Comparison of ENCODE assay signal across 8 cellular contexts in the genomic region with DNA sequence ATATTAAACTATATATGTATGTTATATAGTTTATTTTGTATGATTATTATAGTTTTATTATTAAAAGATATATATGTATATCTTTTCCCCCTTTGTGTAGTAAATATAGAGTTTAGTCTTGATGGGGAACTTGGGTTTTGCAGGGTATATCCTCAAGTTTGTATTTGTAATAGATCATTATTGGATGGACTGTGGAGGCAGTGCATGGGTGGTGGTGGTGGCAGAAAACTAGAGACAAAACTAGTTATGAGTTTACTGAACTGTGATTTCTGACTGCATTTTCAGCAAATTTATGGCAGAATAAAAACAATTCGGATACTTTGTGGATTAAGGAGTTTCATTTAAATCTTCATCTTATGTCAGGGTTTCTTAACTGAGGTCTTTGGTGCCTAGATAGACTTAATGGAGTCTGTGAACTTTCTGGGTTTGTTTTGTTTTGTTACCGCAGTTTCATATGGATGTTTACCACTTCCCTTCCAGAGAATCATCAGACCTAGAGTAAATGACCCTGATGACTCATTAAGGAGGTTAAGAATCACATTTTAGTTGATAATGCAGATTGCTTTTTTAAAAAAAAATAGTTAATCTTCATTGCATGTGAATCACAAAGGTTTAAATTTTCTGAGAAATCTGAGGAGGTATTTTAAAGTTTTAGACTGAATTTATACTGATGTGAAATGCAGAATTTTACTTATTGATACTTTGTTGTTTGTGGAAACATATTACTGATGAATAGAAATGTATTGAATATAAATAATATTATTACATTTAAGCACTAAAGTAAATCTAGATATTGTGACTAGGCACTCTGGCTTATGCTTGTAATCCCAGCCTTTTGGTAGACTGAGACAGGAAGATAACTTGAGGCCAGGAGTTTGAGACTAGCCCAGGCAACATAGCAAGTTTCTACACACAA. TPM values are rescaled to one million over a fixed set of nuclear protein-coding genes. Genes with fewer than 3 reads are reported as not detected.
DNase-seq lines count a peak whose midpoint lies in the region; ATAC-seq, FAIRE-seq and TF ChIP-seq lines count a peak whose summit lies in the region.

No MANE protein-coding gene starts in this region.

- no peaks in the 10 kb centered on the region for H3K4me1 ChIP-seq in breast epithelium
- H3K4me1 ChIP-seq in keratinocyte (ENCODE audit: control insufficient read depth, extremely low read depth, insufficient read depth, low read length) = peaks cover 8% of the 10 kb centered on the region

- dilution Hi-C loops in keratinocyte (cut with MboI; ENCODE audit: extremely low pct_ligation_motif_present, low sequenced_read_pairs) = no loop called here

- H3K27me3 Mint-ChIP-seq in MCF 10A (ENCODE audit: insufficient read depth, unreplicated experiment) = no peaks in the 10 kb centered on the region

- H3K9me3 ChIP-seq in breast epithelium (no peaks in the 10 kb centered on the region), keratinocyte (ENCODE audit: control insufficient read depth, low read depth, low read length) (no peaks in the 10 kb centered on the region)

- DNase-seq in MCF 10A (ENCODE audit: unreplicated experiment) (peak; percentile 46), breast epithelium (ENCODE audit: low spot score in 2 of 2) (no peak), SIG-M5 treated with dmso at 0.1 percent for 504 hours (lab: John Stamatoyannopoulos, UW; ENCODE audit: unreplicated experiment) (peak; percentile 44), keratinocyte (ENCODE audit: low read depth, low spot score) (no peak), posterior cingulate gyrus (no peak), NCI-H82 treated with DMSO at 0.1 percent for 48 hours (lab: John Stamatoyannopoulos, UW; ENCODE audit: unreplicated experiment) (no peak)
- DNase-seq in effector CD8-positive, alpha-beta T cell (lab: John Stamatoyannopoulos, UW) = no peak

- BruUV-seq in MCF 10A (replicated peaks; lab: Mats Ljungman, UMichigan) = no TSS peak

- H3K36me3 ChIP-seq in breast epithelium (no peaks in the 10 kb centered on the region), keratinocyte (ENCODE audit: control insufficient read depth in 2 of 2, extremely low read depth in 1 of 2, insufficient read depth in 2 of 2, low read length in 2 of 2) (peaks cover 0 to 1% of the 10 kb centered on the region in 2 experiments)

- H3K9me3 Mint-ChIP-seq in MCF 10A (ENCODE audit: unreplicated experiment) = no peaks in the 10 kb centered on the region

- H3K4me3 ChIP-seq in breast epithelium = no peak overlapping the region
- H3K4me3 ChIP-seq in keratinocyte (ENCODE audit: control insufficient read depth in 2 of 3, extremely low read depth in 1 of 3, insufficient read depth in 2 of 3, low read depth in 1 of 3, low read length in 3 of 3) = no peak overlapping the region

- POLR2A ChIA-PET in MCF 10A (lab: Yijun Ruan, JAX) = interaction anchor here (0.8 to 2.0 kb wide), 4 partner anchors 10 to 80 kb away, joined by 3 to 9 read pairs (median 4); no protein-coding TSS in a partner anchor

- peaks cover 2% of the 10 kb centered on the region for H3K36me3 Mint-ChIP-seq in MCF 10A (ENCODE audit: insufficient read depth, unreplicated experiment)

- H3K79me2 ChIP-seq in keratinocyte (ENCODE audit: control insufficient read depth, insufficient read depth, low read length) = peaks cover 77% of the 10 kb centered on the region

- no peak overlapping the region for H3K4me2 ChIP-seq in keratinocyte (ENCODE audit: control insufficient read depth, extremely low read depth, insufficient read depth, low read depth, low read length)

- peak overlapping the region; percentile 71 for H3K27ac Mint-ChIP-seq in MCF 10A (ENCODE audit: low read depth, unreplicated experiment)

- H4K20me1 ChIP-seq in keratinocyte (ENCODE audit: control insufficient read depth, extremely low read depth, insufficient read depth, low read length) = no peaks in the 10 kb centered on the region

- H2AFZ ChIP-seq in keratinocyte (ENCODE audit: control insufficient read depth, low read length) = no peak overlapping the region

- CTCF ChIA-PET in MCF 10A (lab: Yijun Ruan, JAX) = no interaction called here

- peaks cover 38% of the 10 kb centered on the region for H3K4me1 Mint-ChIP-seq in MCF 10A (ENCODE audit: insufficient read depth, unreplicated experiment)

- no peaks in the 10 kb centered on the region for H3K27me3 ChIP-seq in breast epithelium
- H3K27me3 ChIP-seq in keratinocyte (ENCODE audit: control insufficient read depth, extremely low read depth, insufficient read depth, low read length) = no peaks in the 10 kb centered on the region

- H3K9me1 ChIP-seq in keratinocyte (ENCODE audit: control insufficient read depth, extremely low read depth, insufficient read depth, low read length) = no peaks in the 10 kb centered on the region

- ATAC-seq in HG03060 (IDR thresholded peaks at IDR 0.05; ENCODE audit: low read depth, unreplicated experiment) = peak; percentile 88

- intact Hi-C loops in MCF 10A (cut with micrococcal nuclease) (no loop called here), breast epithelium (cut with DNase I; ENCODE audit: low total_unique reads) (no loop called here), posterior cingulate gyrus (cut with DNase I) (no loop called here)

- peak overlapping the region; percentile 4 for H3K4me3 Mint-ChIP-seq in MCF 10A (ENCODE audit: unreplicated experiment)

- no peak overlapping the region for H3K9ac ChIP-seq in keratinocyte (ENCODE audit: control insufficient read depth, extremely low read depth, insufficient read depth, low read length)

- FAIRE-seq in keratinocyte (lab: Jason Lieb, UNC) = no peak

- no peak for TF ChIP-seq POLR2A in breast epithelium (IDR thresholded peaks at IDR 0.05)

- H3K27ac ChIP-seq in breast epithelium (no peak overlapping the region), keratinocyte (ENCODE audit: control insufficient read depth, insufficient read depth, low read length) (peak overlapping the region; percentile 23)

- TF ChIP-seq CTCF in MCF 10A (IDR thresholded peaks at IDR 0.05; ENCODE audit: unreplicated experiment) (no peak), breast epithelium (IDR thresholded peaks at IDR 0.05) (no peak), keratinocyte (optimal IDR thresholded peaks at IDR 0.05 in 1 of 3, IDR thresholded peaks at IDR 0.05 in 1 of 3, conservative IDR thresholded peaks at IDR 0.05 in 1 of 3; ENCODE audit: extremely low read depth in 1 of 3, insufficient read depth in 2 of 3, low read length in 3 of 3) (no peak)

RNA-seq across cellular contexts. Expression of a gene that starts 14.5 kb away (rescaled TPM):
- total RNA-seq in MCF 10A (2022) = 25.6 and 33.4 TPM in 2 replicates
- total RNA-seq in breast epithelium = 10 to 100 TPM; 30.5 to 58.5 (median 44.2) TPM
- polyA plus RNA-seq in keratinocyte = 9.4 to 13.1 TPM (median 9.6 TPM) in 3 replicates
- 18.7 TPM for polyA plus RNA-seq in keratinocyte (2011; ENCODE audit: low read depth)
- 6.7 and 11.2 TPM in 2 replicates for polyA plus RNA-seq in keratinocyte (2011; cell fraction: cytosol; rRNA removed)
- 11.2 and 12.3 TPM in 2 replicates for polyA plus RNA-seq in keratinocyte (2011; cell fraction: nucleus; rRNA removed)
- polyA plus RNA-seq in keratinocyte (2012; ENCODE audit: low replicate concordance) = 8.7 and 8.8 TPM in 2 replicates
- 7.9 to 25.5 TPM (median 14.2 TPM) in 3 replicates for polyA minus RNA-seq in keratinocyte
- 8.2 TPM for polyA minus RNA-seq in keratinocyte (2011; cell fraction: cytosol; rRNA and poly(A)+ RNA removed)
- polyA minus RNA-seq in keratinocyte (2011; cell fraction: nucleus; rRNA and poly(A)+ RNA removed) = 12.2 and 29.2 TPM in 2 replicates

Comparison
In these comparisons a context has a peak if more than half of its experiments do, and no peak if none do; other contexts are left out.
1. DNase-seq: peak in MCF 10A (single experiment) and SIG-M5 treated with dmso at 0.1 percent for 504 hours (single experiment); none in breast epithelium (0 of 2), keratinocyte (single experiment), effector CD8-positive, alpha-beta T cell (single experiment), posterior cingulate gyrus (0 of 10) and NCI-H82 treated with DMSO at 0.1 percent for 48 hours (single experiment).